22 cellular contexts compared by ENCODE assay signal in genomic region chr3:43410575-43410974, GRCh38.
DNase-seq lines count a peak whose midpoint lies in the region; ATAC-seq and TF ChIP-seq lines count a peak whose summit lies in the region.
"Had no signal": no experiment of that assay in that cellular context is flagged by ENCODE, and none has a peak within 500 bp of the region (broad histone marks: within the 10 kb centered on the region; RNA-seq: fewer than 3 reads in every experiment).

No MANE protein-coding gene starts in this region.

- H3K79me1 ChIP-seq in IMR-90 (ENCODE audit: low read depth in 1 of 2, low read length in 2 of 2) (no peaks in the 10 kb centered on the region), mesendoderm (ENCODE audit: low read length) (no peaks in the 10 kb centered on the region)

- no peak overlapping the region for H2BK15ac ChIP-seq in IMR-90 (ENCODE audit: low read depth, low read length)
- no peak overlapping the region for H2BK15ac ChIP-seq in mesendoderm (replicated peaks; ENCODE audit: low read depth)

- H3K18ac ChIP-seq in IMR-90 (ENCODE audit: low read depth, low read length) (no peak overlapping the region), mesendoderm (ENCODE audit: low read length) (no peak overlapping the region)

- no peaks in the 10 kb centered on the region for H3K36me3 ChIP-seq in IMR-90 (ENCODE audit: control insufficient read depth, insufficient read depth, low read length)
- H3K36me3 ChIP-seq in esophagus muscularis mucosa, result no peaks in the 10 kb centered on the region
- H3K36me3 ChIP-seq in mesendoderm (ENCODE audit: control insufficient read depth, insufficient read depth, low read length), result no peaks in the 10 kb centered on the region

- TF ChIP-seq POLR2A in IMR-90 (IDR thresholded peaks at IDR 0.05; ENCODE audit: low read depth, low read length), result no peak
- TF ChIP-seq POLR2A in esophagus muscularis mucosa (IDR thresholded peaks at IDR 0.05; ENCODE audit: low read depth), result no peak

- no peak overlapping the region for H4K91ac ChIP-seq in IMR-90 (ENCODE audit: insufficient read depth, low read depth, low read length)

- no peak overlapping the region for H3K56ac ChIP-seq in IMR-90 (ENCODE audit: extremely low read depth, insufficient read depth, low read length)
- H3K56ac ChIP-seq in mesendoderm (ENCODE audit: low read length), result no peak overlapping the region

- no peak overlapping the region for H2AFZ ChIP-seq in IMR-90 (replicated peaks; ENCODE audit: low read length, poor library complexity)
- H2AFZ ChIP-seq: GM23338 had no signal

- H2BK5ac ChIP-seq in IMR-90 (ENCODE audit: low read depth, low read length, poor library complexity, severe bottlenecking) (no peak overlapping the region), mesendoderm (ENCODE audit: low read length) (no peak overlapping the region)

- ATAC-seq in IMR-90 (ENCODE audit: low read depth) (peak; percentile 68), HG02798 (IDR thresholded peaks at IDR 0.05; ENCODE audit: poor library complexity, unreplicated experiment) (no peak)
- ATAC-seq: A549, GM12878, GM23338, HCT116 had no signal

- TF ChIP-seq RAD21 in IMR-90 (IDR thresholded peaks at IDR 0.05; ENCODE audit: low read length), result no peak

- peaks cover 8% of the 10 kb centered on the region; the same call in 1 of the 2 replicates for H3K9me1 ChIP-seq in IMR-90 (ENCODE audit: insufficient read depth, low read length)

- H3K23ac ChIP-seq in IMR-90 (ENCODE audit: low read depth, low read length), result no peak overlapping the region
- no peak overlapping the region for H3K23ac ChIP-seq in mesendoderm (ENCODE audit: low read length)

- intact Hi-C loops in IMR-90 (cut with micrococcal nuclease) (no loop called here), esophagus muscularis mucosa (cut with DNase I) (no loop called here)

- TF ChIP-seq CTCF in AG04449 (IDR thresholded peaks at IDR 0.05; ENCODE audit: insufficient read depth, low read length, missing control alignments) (no peak), IMR-90 (conservative IDR thresholded peaks at IDR 0.05; ENCODE audit: low read depth, low read length) (no peak), VCaP (conservative IDR thresholded peaks at IDR 0.05) (no peak), esophagus muscularis mucosa (IDR thresholded peaks at IDR 0.05) (no peak)

- H2BK20ac ChIP-seq in IMR-90 (ENCODE audit: low read depth, low read length), result no peak overlapping the region

- no peak overlapping the region for H2BK120ac ChIP-seq in IMR-90 (ENCODE audit: low read depth, low read length)
- H2BK120ac ChIP-seq in mesendoderm (ENCODE audit: low read depth, low read length), result no peak overlapping the region

- H4K8ac ChIP-seq in IMR-90 (ENCODE audit: low read depth in 2 of 2, low read length in 2 of 2) (no peak overlapping the region), mesendoderm (ENCODE audit: low read depth, low read length) (no peak overlapping the region)

- POLR2A ChIA-PET in AG04449 (lab: Yijun Ruan, JAX), result no interaction called here
- POLR2A ChIA-PET in IMR-90 (lab: Charles Lee; ENCODE audit: unreplicated experiment), result no interaction called here

- H2AK9ac ChIP-seq in IMR-90 (replicated peaks; ENCODE audit: low read depth, low read length, poor library complexity), result no peak overlapping the region

- H3K9ac ChIP-seq in IMR-90 (ENCODE audit: low read depth, low read length), result no peak overlapping the region
- no peak overlapping the region for H3K9ac ChIP-seq in mesendoderm (ENCODE audit: low read length)

- CTCF ChIA-PET in AG04449 (lab: Yijun Ruan, JAX) (no interaction called here), IMR-90 (lab: Yijun Ruan, JAX) (no interaction called here)

- peak; percentile 12 for DNase-seq in AG04449 (ENCODE audit: low read depth, low spot score)
- DNase-seq in IMR-90, result peak; percentile 62
- DNase-seq in esophagus muscularis mucosa (ENCODE audit: extremely low spot score), result peak; percentile 1
- DNase-seq in NCI-H446 treated with DMSO at 0.1 percent for 48 hours (lab: John Stamatoyannopoulos, UW), result no peak
- DNase-seq in NCI-H748 (lab: John Stamatoyannopoulos, UW; ENCODE audit: unreplicated experiment), result no peak
- no peak for DNase-seq in mesendoderm
- DNase-seq: ACHN; C1 segment of cervical spinal cord; Caco-2; CD4-positive, alpha-beta memory T cell; DMS153; DND-41; EL; GDM1; H9 had no signal

- dilution Hi-C loops in IMR-90 (cut with HindIII; ENCODE audit: low sequenced_read_pairs, unreplicated experiment), result no loop called here

- no peak overlapping the region for H2AK5ac ChIP-seq in IMR-90 (ENCODE audit: low read depth, low read length)
- no peak overlapping the region for H2AK5ac ChIP-seq in mesendoderm (ENCODE audit: low read length)

- H3K4me3 ChIP-seq in AG04449 (ENCODE audit: low read depth, low read length) (no peak overlapping the region), IMR-90 (ENCODE audit: insufficient read depth, low read depth, low read length) (no peak overlapping the region), esophagus muscularis mucosa (no peak overlapping the region), mesendoderm (ENCODE audit: low read length) (no peak overlapping the region)
- H3K4me3 ChIP-seq: A549, GM12878, GM23338 had no signal

- H3K27me3 ChIP-seq in IMR-90 (ENCODE audit: control insufficient read depth, insufficient read depth, low read length) (no peaks in the 10 kb centered on the region), esophagus muscularis mucosa (no peaks in the 10 kb centered on the region), mesendoderm (ENCODE audit: insufficient read depth, low read length, poor library complexity) (no peaks in the 10 kb centered on the region)

- H3K4ac ChIP-seq in IMR-90 (ENCODE audit: low read depth, low read length), result no peak overlapping the region
- H3K4ac ChIP-seq in mesendoderm (ENCODE audit: low read depth, low read length), result no peak overlapping the region

- no peak for TF ChIP-seq EP300 in esophagus muscularis mucosa (IDR thresholded peaks at IDR 0.05)

- WGBS in IMR-90 (ENCODE audit: extremely low coverage in 2 of 2, insufficient read length in 1 of 2), 2 experiments, result no CpG with 5 or more reads among the region's 2 CpGs
- 90% methylated on average over 2 of the region's 2 CpGs for WGBS in esophagus muscularis mucosa
- WGBS in mesendoderm (ENCODE audit: extremely low coverage, insufficient coverage, low lambda C conversion rate), result no CpG with 5 or more reads among the region's 2 CpGs

- H3K27ac ChIP-seq in IMR-90 (ENCODE audit: insufficient read depth, low read length) (no peak overlapping the region), VCaP (peak overlapping the region; percentile 97), esophagus muscularis mucosa (replicated peaks in 1 of 4) (no peak overlapping the region), mesendoderm (ENCODE audit: low read depth, low read length) (no peak overlapping the region)
- H3K27ac ChIP-seq: 22Rv1, A549 had no signal

- in situ Hi-C loops in IMR-90 (cut with MboI; ENCODE audit: low sequenced_read_pairs), result no loop called here

- H3K4me2 ChIP-seq in IMR-90 (ENCODE audit: low read depth, low read length), result no peak overlapping the region
- no peak overlapping the region for H3K4me2 ChIP-seq in mesendoderm (ENCODE audit: low read length)
- H3K4me2 ChIP-seq: A549, GM23338 had no signal

- H4K20me1 ChIP-seq in IMR-90 (ENCODE audit: insufficient read depth, low read length), result no peaks in the 10 kb centered on the region

- no TSS peak for BruUV-seq in IMR-90 (replicated peaks; lab: Mats Ljungman, UMichigan)

- H3K4me1 ChIP-seq in IMR-90 (ENCODE audit: control insufficient read depth, insufficient read depth, low read length) (peaks cover 4% of the 10 kb centered on the region), esophagus muscularis mucosa (peaks cover 0 to 20% (median 16%) of the 10 kb centered on the region in 4 donors), mesendoderm (ENCODE audit: control insufficient read depth, low read depth, low read length) (no peaks in the 10 kb centered on the region)
- H3K4me1 ChIP-seq: A549, Caco-2 had no signal

- H3K9me3 ChIP-seq in IMR-90 (ENCODE audit: control insufficient read depth, insufficient read depth, low read length) (no peaks in the 10 kb centered on the region), esophagus muscularis mucosa (no peaks in the 10 kb centered on the region)
- H3K9me3 ChIP-seq: A549, Caco-2 had no signal

- no peak overlapping the region for H3K14ac ChIP-seq in IMR-90 (replicated peaks; ENCODE audit: low read depth, low read length)

- H4K5ac ChIP-seq in IMR-90 (ENCODE audit: low read depth, low read length), result no peak overlapping the region
- H4K5ac ChIP-seq in mesendoderm (ENCODE audit: low read length), result no peak overlapping the region

- H3K79me2 ChIP-seq in mesendoderm (ENCODE audit: control insufficient read depth, insufficient read depth, low read length), result no peaks in the 10 kb centered on the region

TF ChIP-seq in IMR-90, 13 proteins besides CTCF, POLR2A, EP300 and RAD21 (continues in another document):
- TF ChIP-seq CEBPB (IDR thresholded peaks at IDR 0.05; ENCODE audit: low read depth, low read length) (no peak), MXI1 (IDR thresholded peaks at IDR 0.05; ENCODE audit: borderline replicate concordance, low read depth, low read length) (no peak), SMC3 (IDR thresholded peaks at IDR 0.05; ENCODE audit: low read depth, low read length) (no peak), USF2 (IDR thresholded peaks at IDR 0.05; ENCODE audit: low read depth, low read length) (no peak), RCOR1 (IDR thresholded peaks at IDR 0.05; ENCODE audit: insufficient replicate concordance, low read length) (no peak), FOS (IDR thresholded peaks at IDR 0.05; ENCODE audit: low read depth, low read length) (no peak), NFE2L2 (IDR thresholded peaks at IDR 0.05; ENCODE audit: low read depth, low read length) (no peak), MAFK (IDR thresholded peaks at IDR 0.05; ENCODE audit: low read depth, low read length) (no peak), CHD1 (IDR thresholded peaks at IDR 0.05; ENCODE audit: low read depth, low read length) (no peak), MAZ (IDR thresholded peaks at IDR 0.05; ENCODE audit: borderline replicate concordance, low read depth, low read length) (no peak)

Comparison
In these comparisons a context has a peak if more than half of its experiments do, and no peak if none do; other contexts are left out.
1. DNase-seq: peak in AG04449 (single experiment), IMR-90 (single experiment) and esophagus muscularis mucosa (single experiment); none in NCI-H446 treated with DMSO at 0.1 percent for 48 hours (single experiment), NCI-H748 (single experiment) and mesendoderm (single experiment).